In genomic region chr11:96864998-96865397, GRCh38 we compare ENCODE assay signal across 29 cellular contexts.
"Had no signal": no experiment of that assay in that cellular context is flagged by ENCODE, and none has a peak within 500 bp of the region (broad histone marks: within the 10 kb centered on the region; RNA-seq: fewer than 3 reads in every experiment).

No MANE protein-coding gene starts in this region.

- H3K4me3 ChIP-seq: ascending aorta, breast epithelium, cardiac muscle cell, coronary artery, dorsolateral prefrontal cortex had no signal

- DNase-seq: activated CD4-positive, alpha-beta memory T cell treated with anti-CD3 and anti-CD28 coated beads for 36 hours; activated CD4-positive, alpha-beta T cell treated with anti-CD3 and anti-CD28 coated beads for 36 hours; activated CD4-positive, alpha-beta T cell treated with anti-CD3 and anti-CD28 coated beads, Interleukin-2, amount 10 ng/mL, durations not matched to agents 24 days and 14 days; activated CD4-positive, CD25-positive, alpha-beta regulatory T cell; activated CD4-positive, CD25-positive, alpha-beta regulatory T cell treated with anti-CD3 and anti-CD28 coated beads, Interleukin-2, amount 50 U/mL, for 72 hours; activated CD8-positive, alpha-beta memory T cell treated with anti-CD3 and anti-CD28 coated beads, Interleukin-2, amount 10 ng/mL, durations not matched to agents 7 days and 5 days; activated CD8-positive, alpha-beta memory T cell treated with anti-CD3 and anti-CD28 coated beads, Interleukin-2, amount 50 U/mL, for 48 hours; activated CD8-positive, alpha-beta T cell treated with anti-CD3 and anti-CD28 coated beads, Interleukin-2, amount 10 ng/mL, durations not matched to agents 7 days and 5 days; activated gamma-delta T cell; activated naive CD4-positive, alpha-beta T cell; activated naive CD4-positive, alpha-beta T cell treated with anti-CD3 and anti-CD28 coated beads, Interleukin-2, amount 10 ng/mL, durations not matched to agents 7 days and 5 days; activated naive CD8-positive, alpha-beta T cell treated with anti-CD3 and anti-CD28 coated beads, Interleukin-2, amount 10 ng/mL, durations not matched to agents 7 days and 5 days; activated T-cell treated with anti-CD3 and anti-CD28 coated beads for 4 hours; activated T-cell treated with anti-CD3 and anti-CD28 coated beads, Interleukin-2, amount 50 U/mL, for 24 hours; activated T-cell treated with anti-CD3 and anti-CD28 coated beads, Interleukin-2, amount 50 U/mL, for 72 hours; dorsolateral prefrontal cortex; effector memory CD4-positive, alpha-beta T cell; endodermal cell; foreskin fibroblast; head of caudate nucleus; T-helper 1 cell; T-helper 17 cell; T1000 had no signal

- H3K27me3 ChIP-seq: ascending aorta, breast epithelium, cardiac muscle cell, dorsolateral prefrontal cortex had no signal

- ATAC-seq: activated CD4-positive, alpha-beta T cell treated with anti-CD3 and anti-CD28 coated beads for 36 hours; activated CD8-positive, alpha-beta memory T cell treated with anti-CD3 and anti-CD28 coated beads, Interleukin-2, amount 10 ng/mL, durations not matched to agents 7 days and 5 days; activated CD8-positive, alpha-beta T cell treated with anti-CD3 and anti-CD28 coated beads, Interleukin-2, amount 10 ng/mL, durations not matched to agents 7 days and 5 days; activated naive CD4-positive, alpha-beta T cell treated with anti-CD3 and anti-CD28 coated beads, Interleukin-2, amount 50 U/mL, for 72 hours; activated T-cell treated with anti-CD3 and anti-CD28 coated beads, Interleukin-2, amount 50 U/mL, for 72 hours; esophagus mucosa; T-helper 17 cell had no signal

- H3K4me1 ChIP-seq: ascending aorta, breast epithelium had no signal

- H3K27ac ChIP-seq: ascending aorta, breast epithelium, cardiac muscle cell, coronary artery, dorsolateral prefrontal cortex had no signal

- H3K9me3 ChIP-seq: ascending aorta, breast epithelium had no signal

- H3K36me3 ChIP-seq: ascending aorta, breast epithelium, cardiac muscle cell had no signal
